Comparison of ENCODE assay signal across 22 cellular contexts in genomic region chr20:32455171-32455900, GRCh38.
DNase-seq lines count a peak whose midpoint lies in the region; ATAC-seq and TF ChIP-seq lines count a peak whose summit lies in the region.
"Had no signal": no experiment of that assay in that cellular context is flagged by ENCODE, and none has a peak within 500 bp of the region (broad histone marks: within the 10 kb centered on the region; RNA-seq: fewer than 3 reads in every experiment).

No MANE protein-coding gene starts in this region.

- 0 out of 2 replicates have a peak, but pooled peaks cover 15% of the 10 kb centered on the region for H3F3A ChIP-seq in GM23338 (replicated peaks; ENCODE audit: low read depth)

- no peak overlapping the region for H3K4me3 ChIP-seq in GM23338
- H3K4me3 ChIP-seq: ascending aorta, tibial nerve had no signal

- H3K9me3 Mint-ChIP-seq in activated CD4-positive, alpha-beta T cell treated with anti-CD3 and anti-CD28 coated beads, Interleukin-2, amount 10 ng/mL, durations not matched to agents 7 days and 5 days = no peaks in the 10 kb centered on the region
- H3K9me3 Mint-ChIP-seq in GM23338 (no peaks in the 10 kb centered on the region), osteocyte (ENCODE audit: unreplicated experiment) (no peaks in the 10 kb centered on the region)
- H3K9me3 Mint-ChIP-seq: activated T-cell treated with anti-CD3 and anti-CD28 coated beads, Interleukin-2, amount 50 U/mL, for 72 hours; memory B cell had no signal

- H3K4me1 ChIP-seq in GM23338 (ENCODE audit: insufficient read depth) = peaks cover 14% of the 10 kb centered on the region

- H4K20me1 ChIP-seq in GM23338 (replicated peaks; ENCODE audit: insufficient read depth) = peaks cover 29% of the 10 kb centered on the region

- H3K27me3 Mint-ChIP-seq in activated CD4-positive, alpha-beta T cell treated with anti-CD3 and anti-CD28 coated beads, Interleukin-2, amount 10 ng/mL, durations not matched to agents 7 days and 5 days = no peaks in the 10 kb centered on the region
- peaks cover 14% of the 10 kb centered on the region for H3K27me3 Mint-ChIP-seq in GM23338 (ENCODE audit: insufficient read depth, low read depth, poor library complexity)
- H3K27me3 Mint-ChIP-seq in osteocyte (ENCODE audit: unreplicated experiment) = no peaks in the 10 kb centered on the region
- H3K27me3 Mint-ChIP-seq: memory B cell had no signal

- H3K79me2 ChIP-seq in GM23338 (replicated peaks; ENCODE audit: insufficient read depth) = 0 out of 2 replicates have a peak, but pooled peaks cover 6% of the 10 kb centered on the region

- POLR2A ChIA-PET in activated CD4-positive, alpha-beta T cell treated with anti-CD3 and anti-CD28 coated beads, Interleukin-2, amount 10 ng/mL, durations not matched to agents 7 days and 5 days (lab: Charles Lee) = no interaction called here

- ATAC-seq in GM23338 = no peak
- ATAC-seq in GM21447 (IDR thresholded peaks at IDR 0.05; ENCODE audit: unreplicated experiment) = no peak
- ATAC-seq: activated T-cell treated with anti-CD3 and anti-CD28 coated beads, Interleukin-2, amount 50 U/mL, for 72 hours had no signal

- H3K36me3 ChIP-seq in GM23338 (ENCODE audit: insufficient read depth) = peaks cover 4% of the 10 kb centered on the region; the same call in 1 of the 2 replicates

- peaks cover 2% of the 10 kb centered on the region for H3K36me3 Mint-ChIP-seq in activated CD4-positive, alpha-beta T cell treated with anti-CD3 and anti-CD28 coated beads, Interleukin-2, amount 10 ng/mL, durations not matched to agents 7 days and 5 days (ENCODE audit: low read depth)
- H3K36me3 Mint-ChIP-seq in GM23338 (ENCODE audit: low read depth) (peaks cover 17% of the 10 kb centered on the region), osteocyte (ENCODE audit: unreplicated experiment) (peaks cover 14% of the 10 kb centered on the region)

- CTCF ChIA-PET in activated CD4-positive, alpha-beta T cell treated with anti-CD3 and anti-CD28 coated beads, Interleukin-2, amount 10 ng/mL, durations not matched to agents 7 days and 5 days (lab: Charles Lee) = no interaction called here

- H3K27ac Mint-ChIP-seq in activated CD4-positive, alpha-beta T cell treated with anti-CD3 and anti-CD28 coated beads, Interleukin-2, amount 10 ng/mL, durations not matched to agents 7 days and 5 days = peak overlapping the region; percentile 46
- H3K27ac Mint-ChIP-seq in GM23338 (no peak overlapping the region), osteocyte (ENCODE audit: unreplicated experiment) (peak overlapping the region; percentile 52)
- H3K27ac Mint-ChIP-seq: activated T-cell treated with anti-CD3 and anti-CD28 coated beads, Interleukin-2, amount 50 U/mL, for 72 hours had no signal

- no peak overlapping the region for H3K27ac ChIP-seq in GM23338 (ENCODE audit: low read depth)
- H3K27ac ChIP-seq in cingulate gyrus (ENCODE audit: low read depth, low read length) = peak overlapping the region; percentile 77
- H3K27ac ChIP-seq: 22Rv1, ascending aorta had no signal

- no peak overlapping the region for H3K4me2 ChIP-seq in GM23338

- DNase-seq in activated CD4-positive, alpha-beta T cell treated with anti-CD3 and anti-CD28 coated beads, Interleukin-2, amount 10 ng/mL, durations not matched to agents 7 days and 5 days = no peak
- DNase-seq in activated CD4-positive, alpha-beta T cell treated with anti-CD3 and anti-CD28 coated beads for 48 hours = no peak
- DNase-seq in GM23338 (ENCODE audit: low spot score) (no peak), osteocyte (ENCODE audit: extremely low spot score, unreplicated experiment) (no peak), GF-D8 (lab: John Stamatoyannopoulos, UW) (no peak), SK-N-DZ (ENCODE audit: low spot score) (no peak)
- DNase-seq: activated CD4-positive, alpha-beta T cell treated with anti-CD3 and anti-CD28 coated beads for 4 hours; activated T-cell treated with anti-CD3 and anti-CD28 coated beads, Interleukin-2, amount 50 U/mL, for 72 hours; DMS79; KBM-7; NCI-H1048; NCI-H2107; NCI-H526 treated with DMSO at 0.1 percent for 48 hours; occipital lobe; stimulated activated CD4-positive, alpha-beta T cell treated with anti-CD3 and anti-CD28 coated beads, Interleukin-4, amount 100 ng/mL, for 24 hours; stimulated activated CD8-positive, alpha-beta memory T cell treated with anti-CD3 and anti-CD28 coated beads, Interleukin-4, amount 100 ng/mL, for 48 hours had no signal

- H3K27me3 ChIP-seq in GM23338 (ENCODE audit: insufficient read depth) = no peaks in the 10 kb centered on the region
- H3K27me3 ChIP-seq: ascending aorta, tibial nerve had no signal

- H2AFZ ChIP-seq in GM23338 = no peak overlapping the region

- TF ChIP-seq CTCF in GM23338 (conservative IDR thresholded peaks at IDR 0.05; ENCODE audit: low read depth in 2 of 2) (no peak), osteocyte (IDR thresholded peaks at IDR 0.05) (no peak)

- no peaks in the 10 kb centered on the region for H3K9me2 ChIP-seq in GM23338 (ENCODE audit: insufficient read depth)

- no peaks in the 10 kb centered on the region for H3K4me1 Mint-ChIP-seq in activated CD4-positive, alpha-beta T cell treated with anti-CD3 and anti-CD28 coated beads, Interleukin-2, amount 10 ng/mL, durations not matched to agents 7 days and 5 days
- H3K4me1 Mint-ChIP-seq in GM23338 (peaks cover 15% of the 10 kb centered on the region; the same call in 2 of the 3 replicates), osteocyte (ENCODE audit: unreplicated experiment) (peaks cover 15% of the 10 kb centered on the region)

- H3K4me3 Mint-ChIP-seq in activated CD4-positive, alpha-beta T cell treated with anti-CD3 and anti-CD28 coated beads, Interleukin-2, amount 10 ng/mL, durations not matched to agents 7 days and 5 days = no peak overlapping the region
- H3K4me3 Mint-ChIP-seq in GM23338 (peak overlapping the region; percentile 14; the same call in 1 of the 3 replicates), osteocyte (ENCODE audit: unreplicated experiment) (no peak overlapping the region)
- H3K4me3 Mint-ChIP-seq: activated T-cell treated with anti-CD3 and anti-CD28 coated beads, Interleukin-2, amount 50 U/mL, for 72 hours; memory B cell had no signal

TF ChIP-seq in GM23338, 12 proteins besides CTCF, POLR2A, EP300 and RAD21 (continues in another document):
- TF ChIP-seq ZNF114 (CRISPR knock-in tag; IDR thresholded peaks at IDR 0.05) (no peak), NANOG (IDR thresholded peaks at IDR 0.05; ENCODE audit: borderline replicate concordance) (no peak), POLR2AphosphoS5 (IDR thresholded peaks at IDR 0.05; ENCODE audit: low read depth) (no peak), JUNB (IDR thresholded peaks at IDR 0.05; ENCODE audit: unreplicated experiment) (no peak), EZH2phosphoT487 (IDR thresholded peaks at IDR 0.05; ENCODE audit: unreplicated experiment) (no peak), STAT1 (IDR thresholded peaks at IDR 0.05; ENCODE audit: unreplicated experiment) (no peak), REST (IDR thresholded peaks at IDR 0.05; ENCODE audit: unreplicated experiment) (no peak)
